In the genomic region with DNA sequence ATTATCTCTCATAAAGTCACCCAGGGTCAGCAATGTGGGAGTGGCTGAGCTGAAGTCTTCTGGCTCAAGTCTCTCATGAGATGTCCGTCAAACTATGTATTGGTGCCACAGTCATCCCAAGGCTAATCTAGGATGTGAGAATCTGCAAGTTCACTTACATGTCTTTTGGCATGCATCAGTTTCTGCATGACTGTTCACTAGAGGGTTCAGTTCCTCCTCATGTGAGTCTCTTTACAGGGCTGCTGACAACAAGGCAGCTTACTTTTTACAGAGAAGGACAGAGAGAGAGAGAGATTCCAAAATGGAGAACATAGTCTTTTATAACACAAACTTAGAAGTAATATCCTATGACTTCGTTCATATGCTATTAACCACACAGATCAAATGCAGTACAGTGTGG, we compare ENCODE assay signal across 7 cellular contexts.
"Had no signal": no experiment of that assay in that cellular context is flagged by ENCODE, and none has a peak within 500 bp of the region (broad histone marks: within the 10 kb centered on the region; RNA-seq: fewer than 3 reads in every experiment).

No MANE protein-coding gene starts in this region.

- H3K4me1 Mint-ChIP-seq: IgD-negative memory B cell had no signal

- H3K4me3 Mint-ChIP-seq: HFFc6, IgD-negative memory B cell had no signal

- H3K36me3 Mint-ChIP-seq: IgD-negative memory B cell had no signal

- ATAC-seq: HCT116 had no signal

- H3K27me3 Mint-ChIP-seq: IgD-negative memory B cell had no signal

- H3K27ac Mint-ChIP-seq: HFFc6, IgD-negative memory B cell had no signal

- H3K9me3 Mint-ChIP-seq: HFFc6 had no signal

- DNase-seq: GOT3, H7, HFFc6, Karpas-422, KBM-7 had no signal
